ENCODE assay signal across 8 cellular contexts in genomic region chr3:39383913-39384664, GRCh38. TPM values are rescaled to one million over a fixed set of nuclear protein-coding genes. Genes with fewer than 3 reads are reported as not detected.
A peak's percentile ranks its signal among the peaks of the same experiment; 100 is the strongest.
DNase-seq lines count a peak whose midpoint lies in the region; ATAC-seq and TF ChIP-seq lines count a peak whose summit lies in the region.

No MANE protein-coding gene starts in this region.

- H3K36me3 ChIP-seq in Peyer's patch = no peaks in the 10 kb centered on the region
- H3K36me3 ChIP-seq in adipocyte (ENCODE audit: control insufficient read depth, insufficient read depth, low read length, severe bottlenecking) = no peaks in the 10 kb centered on the region
- peaks cover under 1% of the 10 kb centered on the region for H3K36me3 ChIP-seq in right atrium auricular region

- no peaks in the 10 kb centered on the region for H3K27me3 ChIP-seq in Peyer's patch
- no peaks in the 10 kb centered on the region for H3K27me3 ChIP-seq in adipocyte (replicated peaks; ENCODE audit: control insufficient read depth, insufficient read depth, low read length)
- H3K27me3 ChIP-seq in right atrium auricular region = no peaks in the 10 kb centered on the region

- peaks cover 0 to 34% (median 8%) of the 10 kb centered on the region in 4 donors for H3K4me1 ChIP-seq in Peyer's patch
- peaks cover 15% of the 10 kb centered on the region for H3K4me1 ChIP-seq in adipocyte (ENCODE audit: control insufficient read depth, insufficient read depth, low read length)
- peaks cover 0 to 16% of the 10 kb centered on the region in 2 donors for H3K4me1 ChIP-seq in right atrium auricular region

- TF ChIP-seq CTCF in GM12864 (IDR thresholded peaks at IDR 0.05; ENCODE audit: low read depth, low read length, missing control alignments) = no peak
- TF ChIP-seq CTCF in Peyer's patch (IDR thresholded peaks at IDR 0.05) = peak in 4 of 6 experiments; percentile 14 to 43 (median 31)
- no peak for TF ChIP-seq CTCF in right atrium auricular region (IDR thresholded peaks at IDR 0.05)
- TF ChIP-seq CTCF in retinal pigment epithelial cell (conservative IDR thresholded peaks at IDR 0.05; ENCODE audit: low read depth, low read length) = peak; percentile 1

- ATAC-seq in HG02623 (IDR thresholded peaks at IDR 0.05; ENCODE audit: unreplicated experiment) = peak; percentile 63

- H3K4me3 ChIP-seq in GM12864 (ENCODE audit: low read depth, low read length) (peak overlapping the region; percentile 96), Peyer's patch (peak overlapping the region; percentile 71 to 95 (median 78)), adipocyte (ENCODE audit: low read length) (peak overlapping the region; percentile 96), right atrium auricular region (peak overlapping the region; percentile 62 to 91), retinal pigment epithelial cell (ENCODE audit: low read length) (peak overlapping the region; percentile 80)

- H3K9ac ChIP-seq in adipocyte (ENCODE audit: low read length) = peak overlapping the region; percentile 94

- DNase-seq in GM12864 (ENCODE audit: low read depth) = peak; percentile 83
- peak; percentile 97 to 99 (median 98) for DNase-seq in Peyer's patch
- DNase-seq in adipocyte (ENCODE audit: low read depth) = peak; percentile 98
- DNase-seq in right atrium auricular region (ENCODE audit: low spot score) = peak; percentile 94
- peak; percentile 82 for DNase-seq in retinal pigment epithelial cell (ENCODE audit: low read depth)
- DNase-seq in NCI-H345 treated with DMSO at 0.1 percent for 48 hours (lab: John Stamatoyannopoulos, UW; ENCODE audit: unreplicated experiment) = no peak
- DNase-seq in NCI-H1436 treated with DMSO at 0.1 percent for 48 hours (lab: John Stamatoyannopoulos, UW) = no peak

- peak; percentile 78 to 94 for TF ChIP-seq POLR2A in Peyer's patch (IDR thresholded peaks at IDR 0.05)

- H3K9me3 ChIP-seq in Peyer's patch = no peaks in the 10 kb centered on the region
- no peaks in the 10 kb centered on the region for H3K9me3 ChIP-seq in adipocyte (ENCODE audit: control insufficient read depth, low read length)
- no peaks in the 10 kb centered on the region for H3K9me3 ChIP-seq in right atrium auricular region

- peak overlapping the region; percentile 92 to 97 (median 95) for H3K27ac ChIP-seq in Peyer's patch
- peak overlapping the region; percentile 87 to 90 for H3K27ac ChIP-seq in right atrium auricular region

RNA-seq across cellular contexts. Expression of gene SLC25A38, which starts 0.9 kb away (rescaled TPM):
- 10 to 100 TPM; 15.8 to 35.5 (median 28.4) TPM for total RNA-seq in Peyer's patch
- total RNA-seq in right atrium auricular region = 10 to 100 TPM; 14.3 to 15.7 TPM

RNA-seq across cellular contexts. Expression of gene RPSA, which starts 22.4 kb away (rescaled TPM):
- 1,000 to 10,000 TPM in 1 of 4 donors, 100 to 1,000 TPM in 3; 298 to 1,413 (median 477) TPM for total RNA-seq in Peyer's patch
- total RNA-seq in right atrium auricular region = 100 to 1,000 TPM; 351 to 628 TPM

RNA-seq across cellular contexts. Expression of gene CCR8, which starts 54.6 kb away (rescaled TPM):
- not detected for total RNA-seq in Peyer's patch
- not detected for total RNA-seq in right atrium auricular region

Comparison
In these comparisons a context has a peak if more than half of its experiments do, and no peak if none do; other contexts are left out.
1. DNase-seq: peak in GM12864 (single experiment), Peyer's patch (3 of 3), adipocyte (single experiment), right atrium auricular region (single experiment) and retinal pigment epithelial cell (single experiment); none in NCI-H345 treated with DMSO at 0.1 percent for 48 hours (single experiment) and NCI-H1436 treated with DMSO at 0.1 percent for 48 hours (single experiment).
2. CTCF ChIP-seq: peak in Peyer's patch (4 of 6) and retinal pigment epithelial cell (single experiment); none in GM12864 (single experiment) and right atrium auricular region (0 of 2).
3. Peak in every context shown above with its lines, with median percentiles within 50 percentile points of each other: H3K4me3 ChIP-seq.